In the genomic region with DNA sequence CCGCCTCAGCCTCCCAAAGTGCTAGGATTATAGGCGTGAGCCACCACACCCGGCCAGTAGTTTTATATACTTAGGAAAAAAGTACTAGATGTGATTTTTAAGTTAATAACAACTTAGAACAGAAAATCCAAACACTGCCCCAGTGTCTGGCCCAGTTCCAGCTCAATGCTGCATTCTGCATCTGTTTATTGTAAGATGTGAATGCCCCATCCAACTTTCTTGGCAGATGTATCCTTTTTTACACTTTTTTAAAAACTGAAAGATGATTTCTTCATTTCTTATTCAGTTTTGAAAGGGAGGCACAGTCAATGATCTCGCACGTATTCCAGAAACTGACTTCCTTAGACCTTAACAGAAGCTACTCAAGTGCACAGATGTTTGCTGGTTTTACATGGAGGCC, we compare ENCODE assay signal across 19 cellular contexts.
DNase-seq lines count a peak whose midpoint lies in the region; ATAC-seq and TF ChIP-seq lines count a peak whose summit lies in the region.
"Had no signal": no experiment of that assay in that cellular context is flagged by ENCODE, and none has a peak within 500 bp of the region (broad histone marks: within the 10 kb centered on the region; RNA-seq: fewer than 3 reads in every experiment).

No MANE protein-coding gene starts in this region.

- DNase-seq in MG63 = peak; percentile 11
- DNase-seq in fibroblast of peridontal ligament (ENCODE audit: extremely low read depth) = peak; percentile 34
- peak; percentile 8 for DNase-seq in fibroblast of villous mesenchyme (ENCODE audit: low read depth)
- DNase-seq in posterior vena cava (ENCODE audit: low spot score) = peak; percentile 13
- DNase-seq in A172 (ENCODE audit: low spot score) = no peak
- DNase-seq in NCI-H1092 treated with DMSO at 0.1 percent for 48 hours (lab: John Stamatoyannopoulos, UW) = no peak
- no peak for DNase-seq in NCI-H2196 treated with DMSO at 0.1 percent for 48 hours (lab: John Stamatoyannopoulos, UW; ENCODE audit: unreplicated experiment)
- DNase-seq: AML-193; BE2C; Calu3; CD4-positive, alpha-beta memory T cell; COR-L47; DMS153; DND-41; H9 had no signal

- no peaks in the 10 kb centered on the region; the same call in 1 of the 2 replicates for H3K27me3 ChIP-seq in MG63
- H3K27me3 ChIP-seq: BLaER1 treated with 17β-estradiol and CSF1 and Interleukin-3, amounts not matched to agents 10 nM and 100 nM had no signal

- TF ChIP-seq CTCF in fibroblast of villous mesenchyme (IDR thresholded peaks at IDR 0.05; ENCODE audit: insufficient read depth, low read depth, low read length) = no peak

- ATAC-seq in HG03469 (IDR thresholded peaks at IDR 0.05; ENCODE audit: unreplicated experiment) = no peak
- ATAC-seq: GM23338, HCT116 had no signal

- intact Hi-C loops in posterior vena cava (cut with DNase I) = no loop called here

- no peak overlapping the region for H3K4me3 ChIP-seq in MG63
- H3K4me3 ChIP-seq in fibroblast of villous mesenchyme (ENCODE audit: low read depth, low read length) = no peak overlapping the region
- H3K4me3 ChIP-seq: BLaER1 treated with 17β-estradiol and CSF1 and Interleukin-3, amounts not matched to agents 10 nM and 100 nM; GM23338 had no signal

- H3K36me3 ChIP-seq in MG63 = no peaks in the 10 kb centered on the region
- H3K36me3 ChIP-seq: BE2C; BLaER1 treated with 17β-estradiol and CSF1 and Interleukin-3, amounts not matched to agents 10 nM and 100 nM had no signal

- H3K9me3 ChIP-seq in MG63 = no peaks in the 10 kb centered on the region
- H3K9me3 ChIP-seq: BE2C; BLaER1 treated with 17β-estradiol and CSF1 and Interleukin-3, amounts not matched to agents 10 nM and 100 nM had no signal

Comparison
In these comparisons a context has a peak if more than half of its experiments do, and no peak if none do; other contexts are left out.
1. DNase-seq: peak in MG63 (single experiment), fibroblast of peridontal ligament (single experiment), fibroblast of villous mesenchyme (single experiment) and posterior vena cava (single experiment); none in A172 (single experiment), NCI-H1092 treated with DMSO at 0.1 percent for 48 hours (single experiment) and NCI-H2196 treated with DMSO at 0.1 percent for 48 hours (single experiment).